In genomic region chr5:160119142-160119904, GRCh38 we compare ENCODE assay signal across 1 cellular context.
TF ChIP-seq lines count a peak whose summit lies in the region.

PWWP2A (minus strand) TSS chr5:160119450; CDS start chr5:160119388, 62 bp downstream.

TF ChIP-seq in H1, 55 proteins besides CTCF, POLR2A, EP300 and RAD21 (continued from another document):
- peak in 1 of 2 experiments; percentile 86; a peak in 2 of 4 replicates for TF ChIP-seq SIN3A (conservative IDR thresholded peaks at IDR 0.05 in 1 of 2, IDR thresholded peaks at IDR 0.05 in 1 of 2; ENCODE audit: low read depth in 1 of 2, low read length in 2 of 2)
- TF ChIP-seq TEAD4 (IDR thresholded peaks at IDR 0.05; ENCODE audit: low read depth, low read length), result no peak; the same call in 1 of the 2 replicates
- no peak for TF ChIP-seq SIX5 (IDR thresholded peaks at IDR 0.05; ENCODE audit: low read depth, low read length)
- no peak for TF ChIP-seq E2F6 (IDR thresholded peaks at IDR 0.05)
- TF ChIP-seq YY1 (IDR thresholded peaks at IDR 0.05; ENCODE audit: low read depth, low read length), result peak; percentile 96
- TF ChIP-seq TAF7 (optimal IDR thresholded peaks at IDR 0.05; ENCODE audit: borderline replicate concordance, low read depth, low read length), result peak; percentile 88
- no peak for TF ChIP-seq NRF1 (IDR thresholded peaks at IDR 0.05; ENCODE audit: low read depth, low read length)
- TF ChIP-seq RNF2 (IDR thresholded peaks at IDR 0.05; ENCODE audit: borderline replicate concordance, low read depth, low read length, missing control alignments, poor library complexity, severe bottlenecking), result no peak
- no peak for TF ChIP-seq POU5F1 (IDR thresholded peaks at IDR 0.05; ENCODE audit: low read depth, low read length)
- no peak for TF ChIP-seq JUND (IDR thresholded peaks at IDR 0.05; ENCODE audit: low read length)
- TF ChIP-seq SUZ12 (IDR thresholded peaks at IDR 0.05; ENCODE audit: low read length), result no peak
- TF ChIP-seq ATF2 (IDR thresholded peaks at IDR 0.05; ENCODE audit: low read length), result no peak
- TF ChIP-seq CHD1 (IDR thresholded peaks at IDR 0.05; ENCODE audit: low read depth, low read length), result no peak
- no peak for TF ChIP-seq SAP30 (IDR thresholded peaks at IDR 0.05; ENCODE audit: insufficient read depth, insufficient replicate concordance, low read length)
- no peak for TF ChIP-seq KDM4A (IDR thresholded peaks at IDR 0.05; ENCODE audit: low read depth, low read length, severe bottlenecking)
- TF ChIP-seq MAFK (IDR thresholded peaks at IDR 0.05; ENCODE audit: low read depth, low read length), result no peak
- TF ChIP-seq TCF12 (IDR thresholded peaks at IDR 0.05; ENCODE audit: low read depth, low read length), result no peak
- TF ChIP-seq SP1 (IDR thresholded peaks at IDR 0.05; ENCODE audit: low read depth, low read length), result peak; percentile 99
- TF ChIP-seq KDM1A (IDR thresholded peaks at IDR 0.05; ENCODE audit: borderline replicate concordance, low read length), result no peak
- TF ChIP-seq BACH1 (IDR thresholded peaks at IDR 0.05; ENCODE audit: low read length), result peak; percentile 67
- TF ChIP-seq BCL11A (IDR thresholded peaks at IDR 0.05; ENCODE audit: low read depth in 2 of 2, low read length in 2 of 2), result no peak
- peak; percentile 85 for TF ChIP-seq TBP (IDR thresholded peaks at IDR 0.05; ENCODE audit: low read depth, low read length)
- no peak for TF ChIP-seq FOSL1 (IDR thresholded peaks at IDR 0.05; ENCODE audit: insufficient read depth, low read depth, low read length)
- no peak for TF ChIP-seq EGR1 (IDR thresholded peaks at IDR 0.05; ENCODE audit: borderline replicate concordance, low read depth, low read length)
- TF ChIP-seq SP4 (IDR thresholded peaks at IDR 0.05; ENCODE audit: low read length), result peak; percentile 96
- TF ChIP-seq JUN (IDR thresholded peaks at IDR 0.05; ENCODE audit: low read depth, low read length), result no peak
- TF ChIP-seq CREB1 (IDR thresholded peaks at IDR 0.05), result peak; percentile 70
- TF ChIP-seq PHF8 (conservative IDR thresholded peaks at IDR 0.05; ENCODE audit: low read depth, low read length), result peak; percentile 91
- TF ChIP-seq CEBPB (IDR thresholded peaks at IDR 0.05; ENCODE audit: low read depth, low read length), result no peak
- TF ChIP-seq HDAC6 (IDR thresholded peaks at IDR 0.05; ENCODE audit: low read depth, low read length), result no peak
- TF ChIP-seq HDAC2 (IDR thresholded peaks at IDR 0.05; ENCODE audit: borderline replicate concordance in 1 of 2, low read depth in 2 of 2, low read length in 2 of 2), result no peak
- no peak for TF ChIP-seq CBX8 (IDR thresholded peaks at IDR 0.05; ENCODE audit: borderline replicate concordance, low read depth, low read length)
- peak; percentile 83 for TF ChIP-seq POLR2AphosphoS5 (IDR thresholded peaks at IDR 0.05; ENCODE audit: low read depth, low read length)
- no peak for TF ChIP-seq CHD7 (IDR thresholded peaks at IDR 0.05; ENCODE audit: insufficient replicate concordance, low read length)
- peak; percentile 74; the same call in 1 of the 2 replicates for TF ChIP-seq RBBP5 (IDR thresholded peaks at IDR 0.05; ENCODE audit: borderline replicate concordance, low read depth, low read length)
- peak; percentile 34 for TF ChIP-seq ASH2L (IDR thresholded peaks at IDR 0.05; ENCODE audit: low read length)
- no peak; the same call in 1 of the 2 replicates for TF ChIP-seq MAX (IDR thresholded peaks at IDR 0.05)
- TF ChIP-seq CTBP2 (IDR thresholded peaks at IDR 0.05; ENCODE audit: borderline replicate concordance, insufficient read depth, insufficient read length, low read length), result no peak
- no peak for TF ChIP-seq NANOG (IDR thresholded peaks at IDR 0.05; ENCODE audit: insufficient read depth, low read depth, low read length, poor library complexity, severe bottlenecking)
- TF ChIP-seq RFX5 (IDR thresholded peaks at IDR 0.05; ENCODE audit: borderline replicate concordance, low read depth, low read length), result no peak
- TF ChIP-seq USF2 (IDR thresholded peaks at IDR 0.05; ENCODE audit: low read length), result no peak
- TF ChIP-seq CBX5 (IDR thresholded peaks at IDR 0.05; ENCODE audit: low read depth, low read length), result no peak
- TF ChIP-seq SRF (IDR thresholded peaks at IDR 0.05; ENCODE audit: low read depth, low read length), result no peak
- no peak for TF ChIP-seq BRCA1 (IDR thresholded peaks at IDR 0.05; ENCODE audit: low read depth, low read length)
- no peak for TF ChIP-seq EZH2 (IDR thresholded peaks at IDR 0.05; ENCODE audit: low read depth, low read length, severe bottlenecking)
- no peak for TF ChIP-seq ATF3 (IDR thresholded peaks at IDR 0.05; ENCODE audit: insufficient read depth, low read depth, low read length)
- no peak for TF ChIP-seq ZNF274 (IDR thresholded peaks at IDR 0.05; ENCODE audit: borderline replicate concordance, extremely low read depth, low read length)
- TF ChIP-seq TAF1 (IDR thresholded peaks at IDR 0.05; ENCODE audit: low read depth, low read length), result peak; percentile 91
- TF ChIP-seq KDM5A (IDR thresholded peaks at IDR 0.05; ENCODE audit: low read length), result peak; percentile 61; the same call in 1 of the 2 replicates
- TF ChIP-seq SIRT6 (IDR thresholded peaks at IDR 0.05; ENCODE audit: low read length), result no peak
- no peak for TF ChIP-seq GABPA (IDR thresholded peaks at IDR 0.05; ENCODE audit: borderline replicate concordance, insufficient read depth, low read length)
- peak; percentile 92 for TF ChIP-seq CHD2 (IDR thresholded peaks at IDR 0.05; ENCODE audit: low read length)
TF ChIP-seq in H1: peak in this region for 16.
